In the genomic region with DNA sequence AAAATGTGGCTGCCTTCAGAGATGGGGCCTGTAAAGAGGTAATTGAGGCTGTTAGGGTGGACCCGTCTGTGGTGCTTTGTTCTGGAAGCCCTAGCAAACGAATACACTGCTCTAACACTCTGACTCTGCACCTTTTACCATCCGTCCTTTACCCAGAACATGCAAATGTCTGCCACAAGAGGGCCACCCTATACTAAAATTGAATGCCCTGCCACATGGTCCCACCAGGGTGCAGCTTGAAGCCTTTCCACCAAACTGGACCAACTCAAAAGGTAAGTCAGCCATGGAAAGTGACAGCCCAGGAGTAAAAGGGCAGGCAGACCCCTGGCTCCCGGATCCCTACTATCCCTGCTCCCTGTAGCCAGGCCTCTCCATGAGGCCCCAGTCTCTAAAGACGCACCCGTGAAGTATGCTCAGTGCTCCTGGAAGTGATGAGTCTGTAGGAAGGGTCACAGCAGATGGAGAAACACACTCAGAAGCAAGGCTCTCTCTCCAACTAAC, we compare ENCODE assay signal across 8 cellular contexts. TPM values are rescaled to one million over a fixed set of nuclear protein-coding genes. Genes with fewer than 3 reads are reported as not detected.
DNase-seq lines count a peak whose midpoint lies in the region; ATAC-seq and TF ChIP-seq lines count a peak whose summit lies in the region.

No MANE protein-coding gene starts in this region.

- H3K27ac ChIP-seq in Karpas-422 (ENCODE audit: low read length), result no peak overlapping the region
- no peak overlapping the region for H3K27ac ChIP-seq in Peyer's patch
- peak overlapping the region; percentile 32 to 55 (median 43) for H3K27ac ChIP-seq in thyroid gland

- peaks cover 8% of the 10 kb centered on the region for H3K4me1 ChIP-seq in Karpas-422 (ENCODE audit: low read length)
- H3K4me1 ChIP-seq in Peyer's patch, result peaks cover 0 to under 1% (median 0%) of the 10 kb centered on the region in 4 donors
- H3K4me1 ChIP-seq in thyroid gland, result peaks cover 16 to 24% of the 10 kb centered on the region in 2 donors

- H3K4me3 ChIP-seq in Karpas-422 (ENCODE audit: low read length) (no peak overlapping the region), Peyer's patch (no peak overlapping the region), thyroid gland (replicated peaks in 1 of 3) (no peak overlapping the region)

- peak; percentile 84 for ATAC-seq in GM21619 (IDR thresholded peaks at IDR 0.05; ENCODE audit: unreplicated experiment)

- H3K27me3 ChIP-seq in Karpas-422 (ENCODE audit: low read length) (no peaks in the 10 kb centered on the region), Peyer's patch (no peaks in the 10 kb centered on the region), thyroid gland (no peaks in the 10 kb centered on the region)

- H3K36me3 ChIP-seq in Karpas-422 (ENCODE audit: insufficient read depth, low read length) (no peaks in the 10 kb centered on the region), Peyer's patch (no peaks in the 10 kb centered on the region), thyroid gland (no peaks in the 10 kb centered on the region)

- intact Hi-C loops in thyroid gland (cut with DNase I), result no loop called here

- H4K20me1 ChIP-seq in Karpas-422 (ENCODE audit: insufficient read depth, low read depth, low read length), result no peaks in the 10 kb centered on the region

- H2AFZ ChIP-seq in Karpas-422 (ENCODE audit: low read length), result no peak overlapping the region

- H3K9me2 ChIP-seq in Karpas-422 (replicated peaks; ENCODE audit: insufficient read depth, low read length), result no peaks in the 10 kb centered on the region

- H3K9me3 ChIP-seq in Karpas-422 (ENCODE audit: low read length) (no peaks in the 10 kb centered on the region), Peyer's patch (no peaks in the 10 kb centered on the region), thyroid gland (no peaks in the 10 kb centered on the region)

- H3K4me2 ChIP-seq in Karpas-422 (ENCODE audit: low read depth, low read length, poor library complexity, severe bottlenecking), result no peak overlapping the region

- H3K79me2 ChIP-seq in Karpas-422 (ENCODE audit: low read length), result no peaks in the 10 kb centered on the region

- peak; percentile 66 for DNase-seq in DMS79 treated with DMSO at 0.1 percent for 48 hours (lab: John Stamatoyannopoulos, UW)
- peak; percentile 89 for DNase-seq in Karpas-422
- DNase-seq in Peyer's patch, result peak; percentile 45 to 82 (median 56)
- DNase-seq in activated T-cell treated with anti-CD3 and anti-CD28 coated beads, Interleukin-2, amount 50 U/mL, for 48 hours, result peak; percentile 71 to 76
- DNase-seq in fibroblast of peridontal ligament (ENCODE audit: extremely low read depth), result peak; percentile 83
- DNase-seq in occipital lobe (lab: John Stamatoyannopoulos, UW), result peak; percentile 33
- DNase-seq in thyroid gland, result peak; percentile 85 to 86

- 9 to 10% methylated on average over 6 of the region's 6 CpGs for WGBS in thyroid gland, 2 donors

- no peak overlapping the region for H3K9ac ChIP-seq in Karpas-422 (ENCODE audit: low read length)

- TF ChIP-seq CTCF in Peyer's patch (IDR thresholded peaks at IDR 0.05) (peak; percentile 70 to 96 (median 86)), thyroid gland (IDR thresholded peaks at IDR 0.05) (peak; percentile 85 to 100 (median 95))

- TF ChIP-seq POLR2A in Peyer's patch (IDR thresholded peaks at IDR 0.05) (no peak), thyroid gland (IDR thresholded peaks at IDR 0.05) (peak in 1 of 2 donors; percentile 23)

RNA-seq across cellular contexts. Expression of a gene that starts 5.8 kb away (rescaled TPM):
- not detected in 2 replicates for total RNA-seq in Karpas-422 (2014; rRNA removed; shearing (Covaris generic); ENCODE audit: low replicate concordance)
- total RNA-seq in Peyer's patch (1 to 10 TPM in 1 of 4 donors, under 1 TPM in 1, not detected in 2; 0.57 to 2.5 TPM), occipital lobe (0.31 TPM), thyroid gland (1 to 10 TPM; 2.7 to 8.7 (median 4.2) TPM)

RNA-seq across cellular contexts. Expression of a gene that starts 32.9 kb away (rescaled TPM):
- total RNA-seq in Karpas-422 (2014; rRNA removed; shearing (Covaris generic); ENCODE audit: low replicate concordance), result 8.9 and 9.5 TPM in 2 replicates
- 100 to 1,000 TPM; 111 to 151 (median 117) TPM for total RNA-seq in Peyer's patch
- total RNA-seq in occipital lobe, result 295 TPM
- 100 to 1,000 TPM; 504 to 681 (median 560) TPM for total RNA-seq in thyroid gland

Comparison
In these comparisons a context has a peak if more than half of its experiments do, and no peak if none do; other contexts are left out.
1. DNase-seq: peak in every context shown above with its lines; median percentile 89 in Karpas-422; 86 in thyroid gland; 83 in fibroblast of peridontal ligament; 74 in activated T-cell treated with anti-CD3 and anti-CD28 coated beads, Interleukin-2, amount 50 U/mL, for 48 hours; 66 in DMS79 treated with DMSO at 0.1 percent for 48 hours; 56 in Peyer's patch; 33 in occipital lobe.
2. H3K27ac ChIP-seq: peak in thyroid gland (3 of 3); none in Karpas-422 (single experiment) and Peyer's patch (0 of 4).
3. RNA of a gene that starts 32.9 kb away (total RNA-seq): 504 to 681 TPM in thyroid gland, 295 TPM in occipital lobe (single experiment) and 111 to 151 TPM in Peyer's patch; 8.9 to 9.5 TPM in Karpas-422; every median in the first group is over 10 times any median in the second.